In the genomic region with DNA sequence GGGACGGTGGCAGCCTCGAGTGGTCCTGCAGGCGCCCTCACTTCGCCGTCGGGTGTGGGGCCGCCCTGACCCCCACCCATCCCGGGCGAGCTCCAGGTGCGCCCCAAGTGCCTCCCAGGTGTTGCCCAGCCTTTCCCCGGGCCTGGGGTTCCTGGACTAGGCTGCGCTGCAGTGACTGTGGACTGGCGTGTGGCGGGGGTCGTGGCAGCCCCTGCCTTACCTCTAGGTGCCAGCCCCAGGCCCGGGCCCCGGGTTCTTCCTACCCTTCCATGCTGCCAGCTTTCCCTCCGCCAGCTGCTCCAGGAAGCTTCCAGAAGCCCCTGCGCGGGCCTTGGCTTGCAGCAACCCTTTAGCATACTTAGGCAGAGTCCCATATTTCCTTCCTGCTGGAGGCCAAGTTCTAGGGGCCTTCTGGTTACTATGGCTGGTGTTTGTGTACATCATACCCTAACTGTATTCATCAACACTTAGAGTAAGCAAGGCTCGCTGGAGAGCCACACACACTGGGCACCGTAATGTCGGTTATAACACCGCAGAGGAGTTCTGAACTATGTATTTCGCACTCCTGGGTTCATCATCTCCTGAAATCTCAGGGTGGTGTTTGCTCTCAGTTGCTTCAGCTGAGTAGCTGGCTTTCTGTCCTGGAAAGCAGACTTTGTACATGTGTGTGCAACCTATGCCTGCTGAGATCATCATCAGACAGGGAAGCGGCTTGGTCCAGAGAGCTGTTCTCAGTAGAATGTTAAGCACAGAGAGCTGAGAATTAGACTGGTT, we compare ENCODE assay signal across 8 cellular contexts. TPM values are rescaled to one million over a fixed set of nuclear protein-coding genes. Genes with fewer than 3 reads are reported as not detected.
DNase-seq lines count a peak whose midpoint lies in the region; ATAC-seq and TF ChIP-seq lines count a peak whose summit lies in the region.

No MANE protein-coding gene starts in this region.

- H3K27me3 ChIP-seq in Caco-2 (replicated peaks; ENCODE audit: control insufficient read depth, insufficient read depth, low read length), result no peaks in the 10 kb centered on the region
- no peaks in the 10 kb centered on the region for H3K27me3 ChIP-seq in Panc1 (ENCODE audit: control insufficient read depth, insufficient read depth, low read length)
- H3K27me3 ChIP-seq in muscle layer of duodenum (ENCODE audit: low read depth, low read length), result no peaks in the 10 kb centered on the region
- H3K27me3 ChIP-seq in vagina, result no peaks in the 10 kb centered on the region

- H3K27ac Mint-ChIP-seq in Caco-2 (ENCODE audit: unreplicated experiment), result peak overlapping the region; percentile 70
- peak overlapping the region; percentile 71 to 72 for H3K27ac Mint-ChIP-seq in effector memory CD8-positive, alpha-beta T cell

- TF ChIP-seq POLR2A in vagina (IDR thresholded peaks at IDR 0.05), result no peak

- H3K27ac ChIP-seq in Panc1 (ENCODE audit: low read length) (peak overlapping the region; percentile 83), muscle layer of duodenum (ENCODE audit: low read length) (no peak overlapping the region), vagina (peak overlapping the region; percentile 79)

- H3K4me1 ChIP-seq in Caco-2, result peaks cover 60% of the 10 kb centered on the region
- peaks cover 6% of the 10 kb centered on the region for H3K4me1 ChIP-seq in Panc1 (ENCODE audit: control insufficient read depth, insufficient read depth, low read length)
- peaks cover 0 to 12% of the 10 kb centered on the region in 2 donors for H3K4me1 ChIP-seq in muscle layer of duodenum (ENCODE audit: control insufficient read depth in 1 of 2, insufficient read depth in 2 of 2, low read length in 2 of 2)
- peaks cover 19% of the 10 kb centered on the region for H3K4me1 ChIP-seq in vagina

- POLR2A ChIA-PET in Caco-2 (lab: Charles Lee), result interaction anchor here (0.6 to 1.0 kb wide), 5 partner anchors 38 to 644 kb away, joined by 3 to 20 read pairs (median 4); partner anchors contain the start of gene C10orf143
- POLR2A ChIA-PET in Panc1 (lab: Charles Lee), result interaction anchor here (0.7 kb wide), 1 partner anchor 144 kb away, joined by 15 read pairs; no protein-coding TSS in a partner anchor

- H3K4me1 Mint-ChIP-seq in Caco-2 (ENCODE audit: low read depth, unreplicated experiment), result peaks cover 32% of the 10 kb centered on the region
- peaks cover 5 to 10% of the 10 kb centered on the region in 2 donors for H3K4me1 Mint-ChIP-seq in effector memory CD8-positive, alpha-beta T cell (ENCODE audit: low read depth in 2 of 2)

- no peaks in the 10 kb centered on the region for H3K9me3 ChIP-seq in Caco-2
- no peaks in the 10 kb centered on the region for H3K9me3 ChIP-seq in Panc1 (ENCODE audit: control insufficient read depth, insufficient read depth, low read depth, low read length)
- H3K9me3 ChIP-seq in muscle layer of duodenum (ENCODE audit: control insufficient read depth in 1 of 2, low read length in 2 of 2), result no peaks in the 10 kb centered on the region
- H3K9me3 ChIP-seq in vagina, result no peaks in the 10 kb centered on the region

- no peaks in the 10 kb centered on the region for H3K27me3 Mint-ChIP-seq in Caco-2 (ENCODE audit: insufficient read depth, unreplicated experiment)
- H3K27me3 Mint-ChIP-seq in effector memory CD8-positive, alpha-beta T cell, result peaks cover 0 to 3% of the 10 kb centered on the region in 2 donors

- H3K4me3 ChIP-seq in Caco-2 (ENCODE audit: low read depth, low read length) (peak overlapping the region; percentile 88), Panc1 (ENCODE audit: low read depth in 2 of 2, low read length in 2 of 2) (peak overlapping the region; percentile 76 to 81), muscle layer of duodenum (ENCODE audit: low read depth in 1 of 2, low read length in 2 of 2) (peak overlapping the region; percentile 63 to 91), vagina (peak overlapping the region; percentile 67 to 82)

- TF ChIP-seq CTCF in Caco-2 (IDR thresholded peaks at IDR 0.05; ENCODE audit: insufficient read depth in 1 of 2, low read depth in 1 of 2, low read length in 1 of 2, severe bottlenecking in 1 of 2, unreplicated experiment in 1 of 2), result no peak
- TF ChIP-seq CTCF in Panc1 (IDR thresholded peaks at IDR 0.05), result no peak
- TF ChIP-seq CTCF in vagina (IDR thresholded peaks at IDR 0.05), result no peak

- H3K36me3 ChIP-seq in Caco-2 (ENCODE audit: control insufficient read depth, insufficient read depth, low read length) (no peaks in the 10 kb centered on the region), Panc1 (ENCODE audit: control insufficient read depth, insufficient read depth, low read length) (no peaks in the 10 kb centered on the region), muscle layer of duodenum (ENCODE audit: control insufficient read depth in 1 of 2, insufficient read depth in 2 of 2, low read length in 2 of 2) (peaks cover 5 to 19% of the 10 kb centered on the region in 2 donors), vagina (peaks cover 0 to 11% of the 10 kb centered on the region in 2 donors)

- DNase-seq in Caco-2 (peak in 1 of 2 experiments; percentile 30), Panc1 (ENCODE audit: low read depth, low spot score) (no peak), vagina (ENCODE audit: extremely low spot score in 2 of 2) (peak in 1 of 2 donors; percentile 95), GOT3 (lab: John Stamatoyannopoulos, UW) (no peak)
- DNase-seq in effector memory CD8-positive, alpha-beta T cell, result peak in 1 of 3 experiments; percentile 5
- DNase-seq in activated CD4-positive, alpha-beta T cell treated with anti-CD3 and anti-CD28 coated beads for 1 hour, result no peak

- H3K36me3 Mint-ChIP-seq in Caco-2 (ENCODE audit: insufficient read depth, unreplicated experiment), result peaks cover 32% of the 10 kb centered on the region
- H3K36me3 Mint-ChIP-seq in effector memory CD8-positive, alpha-beta T cell (ENCODE audit: insufficient read depth), result peaks cover 14% of the 10 kb centered on the region

- H3K9me3 Mint-ChIP-seq in Caco-2 (ENCODE audit: unreplicated experiment), result peaks cover 10% of the 10 kb centered on the region
- H3K9me3 Mint-ChIP-seq in effector memory CD8-positive, alpha-beta T cell, result no peaks in the 10 kb centered on the region

- BruUV-seq in Caco-2 (replicated peaks; lab: Mats Ljungman, UMichigan), result no TSS peak
- BruUV-seq in Panc1 (replicated peaks; lab: Mats Ljungman, UMichigan), result no TSS peak

- in situ Hi-C loops in Panc1 (cut with HindIII; ENCODE audit: low pct_unique_long_range_greater_than_20kb, low sequenced_read_pairs), result no loop called here

- H3K4me3 Mint-ChIP-seq in Caco-2 (ENCODE audit: unreplicated experiment), result peak overlapping the region; percentile 82
- H3K4me3 Mint-ChIP-seq in effector memory CD8-positive, alpha-beta T cell, result peak overlapping the region; percentile 84 to 85

- ATAC-seq in GM21723 (IDR thresholded peaks at IDR 0.05; ENCODE audit: unreplicated experiment), result peak; percentile 23
- peak; percentile 13 for ATAC-seq in Panc1
- ATAC-seq in effector memory CD8-positive, alpha-beta T cell (replicated peaks), result no peak

- intact Hi-C loops in Caco-2 (cut with micrococcal nuclease; ENCODE audit: unreplicated experiment), result loop anchor here (5.0 to 10.0 kb wide), 3 partner anchors 35 to 497 kb away; partner anchors contain the start of gene EBF3
- intact Hi-C loops in Panc1 (cut with micrococcal nuclease; ENCODE audit: unreplicated experiment), result loop anchor here (10.0 kb wide), 1 partner anchor 497 kb away; the partner anchor contains the start of gene EBF3
- intact Hi-C loops in vagina (cut with DNase I), result no loop called here

- CTCF ChIA-PET in Caco-2 (lab: Charles Lee), result no interaction called here
- CTCF ChIA-PET in Panc1 (lab: Charles Lee), result interaction anchor here (0.7 kb wide), 1 partner anchor 815 kb away, joined by 10 read pairs; no protein-coding TSS in a partner anchor

RNA-seq across cellular contexts. Expression of gene MGMT, which starts 0.5 kb away (rescaled TPM):
- total RNA-seq in Caco-2 (2022) (49.3 and 57.0 TPM in 2 replicates), Panc1 (2021; ENCODE audit: unreplicated experiment) (27.3 TPM), vagina (16.0 TPM)
- polyA plus RNA-seq in Panc1 (2012; ENCODE audit: insufficient read length), result 43.6 TPM
